ENCODE assay signal across 22 cellular contexts in the genomic region with DNA sequence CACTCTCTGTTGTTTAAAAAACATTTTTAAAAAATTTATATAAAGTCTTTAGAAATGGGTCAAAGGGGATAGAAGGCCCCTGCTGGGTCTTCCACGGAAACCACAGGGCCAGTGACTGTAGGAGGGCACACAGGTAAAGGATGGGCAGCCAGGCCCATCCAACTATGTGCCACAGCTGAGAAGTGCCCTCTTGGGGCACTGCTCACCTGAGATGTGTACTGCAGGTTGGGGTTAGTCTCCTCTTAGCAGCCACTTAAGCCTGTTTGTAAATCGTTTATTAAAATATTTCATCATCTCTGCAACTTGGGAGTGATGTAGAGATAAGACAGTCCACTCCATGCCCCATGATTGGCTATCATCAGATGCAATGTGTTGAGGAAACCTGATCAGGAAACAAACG.
"Had no signal": no experiment of that assay in that cellular context is flagged by ENCODE, and none has a peak within 500 bp of the region (broad histone marks: within the 10 kb centered on the region; RNA-seq: fewer than 3 reads in every experiment).

No MANE protein-coding gene starts in this region.

- H3K4me1 ChIP-seq: gastroesophageal sphincter, right lobe of liver, stomach, suprapubic skin, vagina had no signal

- H3K4me1 Mint-ChIP-seq: activated B cell treated with CpG ODN at 0.5 μM for 24 hours; activated CD4-positive, alpha-beta T cell treated with anti-CD3 and anti-CD28 coated beads for 36 hours; stimulated activated memory B cell treated with anti-CD40 and anti-IgM and Interleukin-4, amounts not matched to agents 10 μg/mL and 1 μg/mL and 100 μg/mL, for 72 hours had no signal

- H3K27me3 ChIP-seq: stomach, suprapubic skin, vagina had no signal

- H3K36me3 Mint-ChIP-seq: activated naive CD8-positive, alpha-beta T cell treated with anti-CD3 and anti-CD28 coated beads, Interleukin-2, amount 10 ng/mL, durations not matched to agents 7 days and 5 days; stimulated activated memory B cell treated with anti-CD40 and anti-IgM and Interleukin-4, amounts not matched to agents 10 μg/mL and 1 μg/mL and 100 μg/mL, for 72 hours had no signal

- H3K9me3 Mint-ChIP-seq: activated B cell treated with CpG ODN at 0.5 μM for 24 hours; activated naive CD8-positive, alpha-beta T cell treated with anti-CD3 and anti-CD28 coated beads, Interleukin-2, amount 10 ng/mL, durations not matched to agents 7 days and 5 days; nephron; stimulated activated memory B cell treated with anti-CD40 and anti-IgM and Interleukin-4, amounts not matched to agents 10 μg/mL and 1 μg/mL and 100 μg/mL, for 72 hours had no signal

- H3K4me3 Mint-ChIP-seq: activated B cell treated with CpG ODN at 0.5 μM for 24 hours; activated CD4-positive, alpha-beta T cell treated with anti-CD3 and anti-CD28 coated beads for 36 hours; activated naive CD8-positive, alpha-beta T cell treated with anti-CD3 and anti-CD28 coated beads, Interleukin-2, amount 10 ng/mL, durations not matched to agents 7 days and 5 days; stimulated activated memory B cell treated with anti-CD40 and anti-IgM and Interleukin-4, amounts not matched to agents 10 μg/mL and 1 μg/mL and 100 μg/mL, for 72 hours had no signal

- H3K4me3 ChIP-seq: coronary artery, gastroesophageal sphincter, right lobe of liver, stomach, suprapubic skin, vagina had no signal

- H3K27ac Mint-ChIP-seq: activated B cell treated with CpG ODN at 0.5 μM for 24 hours; activated CD4-positive, alpha-beta T cell treated with anti-CD3 and anti-CD28 coated beads for 36 hours; activated naive CD8-positive, alpha-beta T cell treated with anti-CD3 and anti-CD28 coated beads, Interleukin-2, amount 10 ng/mL, durations not matched to agents 7 days and 5 days; stimulated activated memory B cell treated with anti-CD40 and anti-IgM and Interleukin-4, amounts not matched to agents 10 μg/mL and 1 μg/mL and 100 μg/mL, for 72 hours had no signal

- H3K9me3 ChIP-seq: gastroesophageal sphincter, neutrophil, right lobe of liver, stomach, suprapubic skin, vagina had no signal

- DNase-seq: activated B cell treated with CpG ODN at 0.5 μM for 24 hours; activated CD4-positive, alpha-beta T cell treated with anti-CD3 and anti-CD28 coated beads for 36 hours; activated CD4-positive, alpha-beta T cell treated with anti-CD3 and anti-CD28 coated beads, Interleukin-2, amount 50 U/mL, for 48 hours; activated CD8-positive, alpha-beta memory T cell treated with anti-CD3 and anti-CD28 coated beads, Interleukin-2, amount 50 U/mL, for 48 hours; activated naive CD4-positive, alpha-beta T cell treated with Interleukin-2 at 50 U/mL for 16 hours; activated naive CD8-positive, alpha-beta T cell treated with anti-CD3 and anti-CD28 coated beads, Interleukin-2, amount 10 ng/mL, durations not matched to agents 7 days and 5 days; activated T-cell treated with anti-CD3 and anti-CD28 coated beads, Interleukin-2, amount 50 U/mL, for 48 hours; amniotic stem cell; head of caudate nucleus; hypothalamus; right lobe of liver; small intestine; stimulated activated CD4-positive, alpha-beta T cell treated with anti-CD3 and anti-CD28 coated beads, Interleukin-2, amount 100 ng/mL, for 24 hours; stomach; T-helper 9 cell had no signal

- H3K27ac ChIP-seq: coronary artery, gastroesophageal sphincter, neutrophil, right lobe of liver, stomach, suprapubic skin, vagina had no signal

- H3K36me3 ChIP-seq: gastroesophageal sphincter, neutrophil, right lobe of liver, stomach, suprapubic skin, vagina had no signal

- ATAC-seq: activated CD4-positive, alpha-beta T cell treated with anti-CD3 and anti-CD28 coated beads for 36 hours; gastroesophageal sphincter; right lobe of liver; stimulated activated memory B cell treated with anti-CD40 and anti-IgM and Interleukin-4, amounts not matched to agents 10 μg/mL and 1 μg/mL and 100 μg/mL, for 72 hours had no signal

- H3K27me3 Mint-ChIP-seq: activated naive CD8-positive, alpha-beta T cell treated with anti-CD3 and anti-CD28 coated beads, Interleukin-2, amount 10 ng/mL, durations not matched to agents 7 days and 5 days; stimulated activated memory B cell treated with anti-CD40 and anti-IgM and Interleukin-4, amounts not matched to agents 10 μg/mL and 1 μg/mL and 100 μg/mL, for 72 hours had no signal
